1 cellular context compared by ENCODE assay signal in the genomic region with DNA sequence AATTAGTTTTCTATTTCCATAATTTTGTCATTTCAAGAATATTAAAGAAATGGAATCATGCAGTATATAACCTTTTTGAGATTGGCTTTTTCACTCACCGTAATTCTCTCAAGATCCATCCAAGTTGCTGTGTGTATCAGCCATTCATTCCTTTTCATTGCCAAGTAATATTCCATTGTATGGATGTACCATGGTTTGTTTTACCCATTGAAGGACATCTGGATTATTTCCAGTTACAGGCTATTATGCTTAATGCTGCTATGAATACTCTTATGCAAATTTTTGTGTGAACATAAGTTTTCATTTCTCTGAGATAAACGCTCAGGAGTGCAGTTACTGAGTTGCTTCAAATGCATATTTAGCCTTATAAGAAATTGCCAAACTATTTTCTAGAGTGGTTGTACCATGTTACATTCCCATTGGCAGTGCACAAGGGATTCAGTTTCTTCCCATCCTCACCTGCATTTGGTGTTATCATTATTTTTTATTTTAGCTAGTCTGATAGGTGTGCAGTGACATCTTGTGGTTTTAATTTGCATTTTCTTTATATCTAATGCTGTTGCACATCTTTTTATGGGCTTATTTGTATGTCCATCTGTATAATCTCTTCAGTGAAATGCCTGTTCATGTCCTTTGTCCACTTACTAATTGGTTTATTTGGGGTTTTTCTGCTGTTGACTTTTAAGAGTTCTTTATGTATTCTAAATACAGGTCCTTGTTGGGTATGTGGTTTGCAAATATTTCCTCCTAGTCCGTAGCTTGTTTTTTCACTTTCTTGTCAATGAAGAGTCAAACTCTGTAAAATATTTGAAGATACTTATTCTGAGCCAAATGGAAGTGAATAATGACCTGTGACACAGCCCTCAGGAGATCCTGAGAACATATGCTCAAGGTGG.
TF ChIP-seq lines count a peak whose summit lies in the region.

No MANE protein-coding gene starts in this region.

TF ChIP-seq in K562, 482 proteins besides CTCF, POLR2A, EP300 and RAD21 (continued from another document):
- TF ChIP-seq, protein P1, sequence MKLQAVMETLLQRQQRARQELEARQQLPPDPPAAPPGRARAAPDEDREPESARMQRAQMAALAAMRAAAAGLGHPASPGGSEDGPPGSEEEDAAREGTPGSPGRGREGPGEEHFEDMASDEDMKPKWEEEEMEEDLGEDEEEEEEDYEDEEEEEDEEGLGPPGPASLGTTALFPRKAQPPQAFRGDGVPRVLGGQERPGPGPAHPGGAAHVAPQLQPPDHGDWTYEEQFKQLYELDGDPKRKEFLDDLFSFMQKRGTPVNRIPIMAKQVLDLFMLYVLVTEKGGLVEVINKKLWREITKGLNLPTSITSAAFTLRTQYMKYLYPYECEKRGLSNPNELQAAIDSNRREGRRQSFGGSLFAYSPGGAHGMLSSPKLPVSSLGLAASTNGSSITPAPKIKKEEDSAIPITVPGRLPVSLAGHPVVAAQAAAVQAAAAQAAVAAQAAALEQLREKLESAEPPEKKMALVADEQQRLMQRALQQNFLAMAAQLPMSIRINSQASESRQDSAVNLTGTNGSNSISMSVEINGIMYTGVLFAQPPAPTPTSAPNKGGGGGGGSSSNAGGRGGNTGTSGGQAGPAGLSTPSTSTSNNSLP (IDR thresholded peaks at IDR 0.05; ENCODE audit: borderline replicate concordance, low read depth, low read length): peak; percentile 66; the same call in 1 of the 2 replicates
